In genomic region chr20:10328897-10329255, GRCh38 we compare ENCODE assay signal across 2 cellular contexts.
TF ChIP-seq lines count a peak whose summit lies in the region.

No MANE protein-coding gene starts in this region.

TF ChIP-seq in A549, 52 proteins besides CTCF, POLR2A, EP300 and RAD21 (continued from another document):
- TF ChIP-seq HES2 (IDR thresholded peaks at IDR 0.05) (no peak), MAZ (IDR thresholded peaks at IDR 0.05; ENCODE audit: borderline replicate concordance, low read depth, low read length) (no peak), HOXB13 (CRISPR knock-in tag; IDR thresholded peaks at IDR 0.05; ENCODE audit: low read depth) (no peak), CHD2 (IDR thresholded peaks at IDR 0.05; ENCODE audit: low read length, partially characterized antibody) (no peak), NPAS2 (CRISPR knock-in tag; IDR thresholded peaks at IDR 0.05; ENCODE audit: borderline replicate concordance) (no peak), CHD4 (IDR thresholded peaks at IDR 0.05; ENCODE audit: borderline replicate concordance) (no peak), RARB (CRISPR knock-in tag; IDR thresholded peaks at IDR 0.05) (0 out of 2 replicates have a peak, but pooled peaks have one; percentile 16), JUNB (IDR thresholded peaks at IDR 0.05) (no peak), ZSCAN20 (CRISPR knock-in tag; IDR thresholded peaks at IDR 0.05) (no peak)
- TF ChIP-seq, protein P1, sequence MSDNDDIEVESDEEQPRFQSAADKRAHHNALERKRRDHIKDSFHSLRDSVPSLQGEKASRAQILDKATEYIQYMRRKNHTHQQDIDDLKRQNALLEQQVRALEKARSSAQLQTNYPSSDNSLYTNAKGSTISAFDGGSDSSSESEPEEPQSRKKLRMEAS (IDR thresholded peaks at IDR 0.05) = 0 out of 2 replicates have a peak, but pooled peaks have one; percentile 12
- TF ChIP-seq, protein P2, sequence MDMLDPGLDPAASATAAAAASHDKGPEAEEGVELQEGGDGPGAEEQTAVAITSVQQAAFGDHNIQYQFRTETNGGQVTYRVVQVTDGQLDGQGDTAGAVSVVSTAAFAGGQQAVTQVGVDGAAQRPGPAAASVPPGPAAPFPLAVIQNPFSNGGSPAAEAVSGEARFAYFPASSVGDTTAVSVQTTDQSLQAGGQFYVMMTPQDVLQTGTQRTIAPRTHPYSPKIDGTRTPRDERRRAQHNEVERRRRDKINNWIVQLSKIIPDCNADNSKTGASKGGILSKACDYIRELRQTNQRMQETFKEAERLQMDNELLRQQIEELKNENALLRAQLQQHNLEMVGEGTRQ (IDR thresholded peaks at IDR 0.05) = no peak
TF ChIP-seq in A549: peak in this region for 4.

TF ChIP-seq in HEK293, 187 proteins besides CTCF, POLR2A, EP300 and RAD21 (continued from another document):
- TF ChIP-seq, protein P3, sequence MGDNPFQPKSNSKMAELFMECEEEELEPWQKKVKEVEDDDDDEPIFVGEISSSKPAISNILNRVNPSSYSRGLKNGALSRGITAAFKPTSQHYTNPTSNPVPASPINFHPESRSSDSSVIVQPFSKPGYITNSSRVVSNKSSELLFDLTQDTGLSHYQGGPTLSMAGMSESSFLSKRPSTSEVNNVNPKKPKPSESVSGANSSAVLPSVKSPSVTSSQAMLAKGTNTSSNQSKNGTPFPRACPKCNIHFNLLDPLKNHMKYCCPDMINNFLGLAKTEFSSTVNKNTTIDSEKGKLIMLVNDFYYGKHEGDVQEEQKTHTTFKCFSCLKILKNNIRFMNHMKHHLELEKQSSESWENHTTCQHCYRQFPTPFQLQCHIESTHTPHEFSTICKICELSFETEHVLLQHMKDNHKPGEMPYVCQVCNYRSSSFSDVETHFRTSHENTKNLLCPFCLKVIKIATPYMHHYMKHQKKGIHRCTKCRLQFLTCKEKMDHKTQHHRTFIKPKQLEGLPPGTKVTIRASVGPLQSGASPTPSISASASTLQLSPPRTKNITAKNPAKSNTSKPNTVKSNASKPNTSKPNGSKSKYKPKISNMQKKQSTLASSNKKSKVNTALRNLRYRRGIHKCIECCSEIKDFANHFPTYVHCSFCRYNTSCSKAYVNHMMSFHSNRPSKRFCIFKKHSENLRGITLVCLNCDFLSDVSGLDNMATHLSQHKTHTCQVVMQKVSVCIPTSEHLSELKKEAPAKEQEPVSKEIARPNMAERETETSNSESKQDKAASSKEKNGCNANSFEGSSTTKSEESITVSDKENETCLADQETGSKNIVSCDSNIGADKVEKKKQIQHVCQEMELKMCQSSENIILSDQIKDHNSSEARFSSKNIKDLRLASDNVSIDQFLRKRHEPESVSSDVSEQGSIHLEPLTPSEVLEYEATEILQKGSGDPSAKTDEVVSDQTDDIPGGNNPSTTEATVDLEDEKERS (tag by site-specific recombination; IDR thresholded peaks at IDR 0.05) = no peak
